ENCODE assay signal across 31 cellular contexts in the genomic region with DNA sequence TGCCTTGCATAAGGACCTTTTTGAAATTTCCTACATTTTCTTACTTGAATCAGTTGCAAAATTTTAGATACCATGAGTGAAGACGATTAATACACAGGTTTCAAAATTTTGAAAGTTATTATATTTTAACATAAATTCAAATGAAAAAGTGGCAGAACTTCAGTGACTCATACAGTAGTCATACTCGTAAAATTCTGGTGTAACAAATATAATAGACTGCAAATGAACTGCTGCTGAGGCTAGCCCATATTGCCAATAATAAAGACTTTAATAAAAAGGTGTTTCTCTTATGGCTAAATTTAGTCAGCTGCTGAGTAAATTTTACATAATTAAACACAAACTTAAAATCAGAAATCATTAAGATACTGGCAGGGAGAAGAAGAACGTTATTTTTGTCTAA. TPM values are rescaled to one million over a fixed set of nuclear protein-coding genes. Genes with fewer than 3 reads are reported as not detected.
A peak's percentile ranks its signal among the peaks of the same experiment; 100 is the strongest.
DNase-seq lines count a peak whose midpoint lies in the region; ATAC-seq, FAIRE-seq and TF ChIP-seq lines count a peak whose summit lies in the region.
"Had no signal": no experiment of that assay in that cellular context is flagged by ENCODE, and none has a peak within 500 bp of the region (broad histone marks: within the 10 kb centered on the region; RNA-seq: fewer than 3 reads in every experiment).

No MANE protein-coding gene starts in this region.

- H3K27me3 ChIP-seq in RWPE2 (ENCODE audit: insufficient read depth, poor library complexity, severe bottlenecking) (no peaks in the 10 kb centered on the region), osteoblast (ENCODE audit: insufficient read depth, low read length) (no peaks in the 10 kb centered on the region), left lung (no peaks in the 10 kb centered on the region), pancreas (no peaks in the 10 kb centered on the region)
- H3K27me3 ChIP-seq: heart left ventricle had no signal

- H3K4me3 ChIP-seq in RWPE2 (ENCODE audit: severe bottlenecking) (no peak overlapping the region), osteoblast (ENCODE audit: insufficient read depth, low read length) (no peak overlapping the region), left lung (no peak overlapping the region), pancreas (no peak overlapping the region)
- H3K4me3 ChIP-seq: GM12878, heart left ventricle, lower lobe of right lung, SK-N-MC had no signal

- H3K36me3 ChIP-seq in RWPE2 (ENCODE audit: low read depth) (peaks cover 75% of the 10 kb centered on the region), osteoblast (ENCODE audit: insufficient read depth, low read length) (peaks cover 63% of the 10 kb centered on the region), left lung (peaks cover 0 to 100% of the 10 kb centered on the region in 2 donors), pancreas (peaks cover 0 to 35% (median 4%) of the 10 kb centered on the region in 3 donors)

- H3K4me1 ChIP-seq in RWPE2 (ENCODE audit: insufficient read depth, poor library complexity, severe bottlenecking) (peaks cover 10% of the 10 kb centered on the region), osteoblast (ENCODE audit: insufficient read depth, low read length) (peaks cover 4% of the 10 kb centered on the region), left lung (no peaks in the 10 kb centered on the region), pancreas (no peaks in the 10 kb centered on the region)
- H3K4me1 ChIP-seq: lower lobe of right lung had no signal

- intact Hi-C loops in left lung (cut with DNase I) (no loop called here), pancreas (cut with DNase I) (no loop called here)

- peak; percentile 70 for DNase-seq in ELR (ENCODE audit: low read depth)
- peak; percentile 14 for DNase-seq in HTR-8/SVneo (ENCODE audit: insufficient read length, low spot score)
- DNase-seq in RWPE2 (ENCODE audit: low spot score): no peak
- DNase-seq in osteoblast (ENCODE audit: insufficient read length, low spot score, missing footprints): peak; percentile 39
- no peak for DNase-seq in left lung
- DNase-seq in pancreas: no peak
- DNase-seq in activated CD8-positive, alpha-beta memory T cell treated with anti-CD3 and anti-CD28 coated beads, Interleukin-2, amount 50 U/mL, for 48 hours: no peak
- DNase-seq: activated B cell treated with CpG ODN at 0.5 μM for 24 hours; activated gamma-delta T cell; activated naive CD8-positive, alpha-beta T cell treated with anti-CD3 and anti-CD28 coated beads for 36 hours; activated T-cell treated with anti-CD3 and anti-CD28 coated beads, Interleukin-2, amount 50 U/mL, for 4 hours; aorta; caudate nucleus; DND-41; effector memory CD8-positive, alpha-beta T cell; erythroblast; foreskin melanocyte; heart left ventricle; Kasumi-1; kidney glomerular epithelial cell; lower lobe of right lung; natural killer cell; NCI-H1048; substantia nigra; trophoblast cell had no signal

- 89% methylated on average over 3 of the region's 3 CpGs for WGBS in pancreas, 2 donors

- H4K20me1 ChIP-seq in osteoblast (ENCODE audit: insufficient read depth, low read length): no peaks in the 10 kb centered on the region

- no peak for FAIRE-seq in HTR-8/SVneo (lab: Jason Lieb, UNC)
- FAIRE-seq in pancreas (lab: Jason Lieb, UNC): no peak
- FAIRE-seq: GM12878, H1, RCC 7860 had no signal

- H3K9me3 ChIP-seq in RWPE2 (ENCODE audit: severe bottlenecking) (no peaks in the 10 kb centered on the region), osteoblast (ENCODE audit: low read depth, low read length) (no peaks in the 10 kb centered on the region), left lung (no peaks in the 10 kb centered on the region), pancreas (no peaks in the 10 kb centered on the region)
- H3K9me3 ChIP-seq: heart left ventricle, lower lobe of right lung had no signal

- no peaks in the 10 kb centered on the region for H3K79me2 ChIP-seq in osteoblast (ENCODE audit: insufficient read depth, low read length)

- ATAC-seq in RWPE2 (ENCODE audit: low read depth) (peak; percentile 68; the same call in 2 of the 3 replicates), left lung (no peak), pancreas (no peak), GM18502 (IDR thresholded peaks at IDR 0.05; ENCODE audit: poor library complexity, unreplicated experiment) (no peak)
- ATAC-seq: activated T-cell treated with anti-CD3 and anti-CD28 coated beads, Interleukin-2, amount 50 U/mL, for 4 hours; effector memory CD8-positive, alpha-beta T cell; GM12878; heart left ventricle; lower lobe of right lung; natural killer cell; stimulated activated effector memory CD8-positive, alpha-beta T cell treated with anti-CD3 and anti-CD28 coated beads, Interleukin-12 subunit alpha, Interleukin-12 subunit beta, amount 100 ng/mL, for 72 hours had no signal

- H2AFZ ChIP-seq in osteoblast (ENCODE audit: low read length): no peak overlapping the region

- TF ChIP-seq CTCF in RWPE2 (IDR thresholded peaks at IDR 0.05; ENCODE audit: poor library complexity, severe bottlenecking) (no peak), osteoblast (IDR thresholded peaks at IDR 0.05; ENCODE audit: extremely low read depth, low read depth, low read length) (no peak), left lung (IDR thresholded peaks at IDR 0.05) (no peak), pancreas (IDR thresholded peaks at IDR 0.05) (no peak)

- H3K4me2 ChIP-seq in osteoblast (ENCODE audit: insufficient read depth, low read length): no peak overlapping the region

- H3K27ac ChIP-seq in RWPE2 (ENCODE audit: poor library complexity, severe bottlenecking): peak overlapping the region; percentile 13
- no peak overlapping the region for H3K27ac ChIP-seq in osteoblast (ENCODE audit: low read depth, low read length)
- H3K27ac ChIP-seq in left lung: no peak overlapping the region
- H3K27ac ChIP-seq in pancreas: no peak overlapping the region
- H3K27ac ChIP-seq: heart left ventricle, lower lobe of right lung, SK-N-MC had no signal

RNA-seq across cellular contexts. Expression of a gene that starts 36.9 kb away (rescaled TPM):
- total RNA-seq in osteoblast: 29.2 and 35.8 TPM in 2 replicates
- total RNA-seq in left lung: 10 to 100 TPM; 48.2 to 54.1 TPM
- 10 to 100 TPM; 15.2 to 30.9 (median 25.3) TPM for total RNA-seq in pancreas
- polyA plus RNA-seq in pancreas: 10 to 100 TPM in 1 of 2 donors, 1 to 10 TPM in 1; 4.3 to 11.4 TPM

Comparison
In these comparisons a context has a peak if more than half of its experiments do, and no peak if none do; other contexts are left out.
1. DNase-seq: peak in ELR (single experiment), HTR-8/SVneo (single experiment) and osteoblast (single experiment); none in RWPE2 (single experiment), left lung (0 of 2), pancreas (0 of 6) and activated CD8-positive, alpha-beta memory T cell treated with anti-CD3 and anti-CD28 coated beads, Interleukin-2, amount 50 U/mL, for 48 hours (single experiment).